11 cellular contexts compared by ENCODE assay signal in the genomic region with DNA sequence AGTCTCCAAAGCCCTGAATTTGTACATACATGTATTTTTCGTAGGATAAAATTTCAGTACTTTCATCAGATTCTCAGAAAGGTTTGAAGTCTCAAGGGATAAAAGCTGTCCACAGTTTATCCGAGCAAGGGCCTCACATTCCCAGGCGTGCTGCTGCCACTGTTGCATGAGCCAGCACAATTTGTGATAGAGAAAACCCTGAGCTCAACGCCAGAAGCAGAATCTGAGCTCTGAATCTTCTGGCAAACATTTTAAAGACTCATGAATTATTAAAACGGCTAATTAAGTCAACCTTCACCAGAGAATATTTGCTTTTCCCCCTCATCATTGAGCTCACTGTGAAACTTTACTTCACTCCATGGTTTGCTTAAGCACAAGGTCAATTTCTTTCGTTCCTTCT. TPM values are rescaled to one million over a fixed set of nuclear protein-coding genes. Genes with fewer than 3 reads are reported as not detected.
DNase-seq lines count a peak whose midpoint lies in the region; ATAC-seq, FAIRE-seq and TF ChIP-seq lines count a peak whose summit lies in the region.
"Had no signal": no experiment of that assay in that cellular context is flagged by ENCODE, and none has a peak within 500 bp of the region (broad histone marks: within the 10 kb centered on the region; RNA-seq: fewer than 3 reads in every experiment).

No MANE protein-coding gene starts in this region.

- TF ChIP-seq CTCF in astrocyte of the spinal cord (IDR thresholded peaks at IDR 0.05; ENCODE audit: low read depth, low read length) (no peak), keratinocyte (optimal IDR thresholded peaks at IDR 0.05 in 1 of 3, IDR thresholded peaks at IDR 0.05 in 1 of 3, conservative IDR thresholded peaks at IDR 0.05 in 1 of 3; ENCODE audit: extremely low read depth in 1 of 3, insufficient read depth in 2 of 3, low read length in 3 of 3) (no peak)

- H3K36me3 ChIP-seq in keratinocyte (ENCODE audit: control insufficient read depth in 2 of 2, extremely low read depth in 1 of 2, insufficient read depth in 2 of 2, low read length in 2 of 2) (no peaks in the 10 kb centered on the region), skeletal muscle satellite cell (ENCODE audit: insufficient read depth, low read length) (no peaks in the 10 kb centered on the region)
- no peaks in the 10 kb centered on the region for H3K36me3 ChIP-seq in effector memory CD4-positive, alpha-beta T cell (ENCODE audit: control insufficient read depth, insufficient read depth, low read length)
- H3K36me3 ChIP-seq: colonic mucosa, SJSA1 had no signal

- peak overlapping the region; percentile 33 for H3K4me2 ChIP-seq in keratinocyte (ENCODE audit: control insufficient read depth, extremely low read depth, insufficient read depth, low read depth, low read length)
- peak overlapping the region; percentile 61 for H3K4me2 ChIP-seq in skeletal muscle satellite cell (ENCODE audit: low read length)

- H3K27ac ChIP-seq in keratinocyte (ENCODE audit: control insufficient read depth, insufficient read depth, low read length) = no peak overlapping the region
- no peak overlapping the region for H3K27ac ChIP-seq in effector memory CD4-positive, alpha-beta T cell (ENCODE audit: insufficient read depth, low read length, poor library complexity, severe bottlenecking)
- H3K27ac ChIP-seq: colonic mucosa had no signal

- no peak overlapping the region for H2AFZ ChIP-seq in keratinocyte (ENCODE audit: control insufficient read depth, low read length)

- in situ Hi-C loops in astrocyte of the spinal cord (cut with HindIII; ENCODE audit: low sequenced_read_pairs) = no loop called here

- FAIRE-seq in keratinocyte (lab: Jason Lieb, UNC) = no peak

- dilution Hi-C loops in keratinocyte (cut with MboI; ENCODE audit: extremely low pct_ligation_motif_present, low sequenced_read_pairs) = no loop called here

- H4K20me1 ChIP-seq in keratinocyte (ENCODE audit: control insufficient read depth, extremely low read depth, insufficient read depth, low read length) = no peaks in the 10 kb centered on the region

- H3K4me1 ChIP-seq in keratinocyte (ENCODE audit: control insufficient read depth, extremely low read depth, insufficient read depth, low read length) = peaks cover 39% of the 10 kb centered on the region
- H3K4me1 ChIP-seq in skeletal muscle satellite cell (ENCODE audit: control insufficient read depth, insufficient read depth, low read length) = peaks cover 69% of the 10 kb centered on the region
- H3K4me1 ChIP-seq in effector memory CD4-positive, alpha-beta T cell (ENCODE audit: control insufficient read depth, insufficient read depth, low read length, poor library complexity, severe bottlenecking) = no peaks in the 10 kb centered on the region

- H3K4me3 ChIP-seq in astrocyte of the spinal cord (ENCODE audit: low read depth, low read length) (no peak overlapping the region), keratinocyte (ENCODE audit: control insufficient read depth in 2 of 3, extremely low read depth in 1 of 3, insufficient read depth in 2 of 3, low read depth in 1 of 3, low read length in 3 of 3) (no peak overlapping the region), skeletal muscle satellite cell (ENCODE audit: low read length) (no peak overlapping the region)
- H3K4me3 ChIP-seq in effector memory CD4-positive, alpha-beta T cell (ENCODE audit: insufficient read depth, low read depth, low read length, poor library complexity, severe bottlenecking) = no peak overlapping the region
- H3K4me3 ChIP-seq: colonic mucosa, SJSA1 had no signal

- no peaks in the 10 kb centered on the region for H3K27me3 ChIP-seq in keratinocyte (ENCODE audit: control insufficient read depth, extremely low read depth, insufficient read depth, low read length)
- H3K27me3 ChIP-seq in skeletal muscle satellite cell (ENCODE audit: control insufficient read depth, insufficient read depth, low read length) = no peaks in the 10 kb centered on the region
- no peaks in the 10 kb centered on the region for H3K27me3 ChIP-seq in effector memory CD4-positive, alpha-beta T cell (replicated peaks; ENCODE audit: control insufficient read depth, insufficient read depth, low read length, poor library complexity, severe bottlenecking)
- H3K27me3 ChIP-seq: colonic mucosa, SJSA1 had no signal

- peak; percentile 27 for DNase-seq in NCI-H2227 treated with DMSO at 0.1 percent for 48 hours (lab: John Stamatoyannopoulos, UW)
- DNase-seq in NCI-H2227 (lab: John Stamatoyannopoulos, UW; ENCODE audit: unreplicated experiment) = no peak
- peak; percentile 43 for DNase-seq in astrocyte of the spinal cord (ENCODE audit: low read depth, low spot score)
- DNase-seq in keratinocyte (ENCODE audit: low read depth, low spot score) = no peak
- DNase-seq in activated CD8-positive, alpha-beta memory T cell treated with anti-CD3 and anti-CD28 coated beads, Interleukin-2, amount 50 U/mL, for 4 hours = no peak
- no peak for DNase-seq in effector memory CD4-positive, alpha-beta T cell
- DNase-seq: 8988T, colonic mucosa had no signal

- H3K9me3 ChIP-seq in keratinocyte (ENCODE audit: control insufficient read depth, low read depth, low read length) = no peaks in the 10 kb centered on the region
- no peaks in the 10 kb centered on the region for H3K9me3 ChIP-seq in skeletal muscle satellite cell (replicated peaks; ENCODE audit: low read length)
- no peaks in the 10 kb centered on the region for H3K9me3 ChIP-seq in effector memory CD4-positive, alpha-beta T cell (ENCODE audit: control insufficient read depth, low read length)
- H3K9me3 ChIP-seq: colonic mucosa, SJSA1 had no signal

- no peak for ATAC-seq in HG02759 (IDR thresholded peaks at IDR 0.05; ENCODE audit: unreplicated experiment)

- H3K79me2 ChIP-seq in keratinocyte (ENCODE audit: control insufficient read depth, insufficient read depth, low read length) = no peaks in the 10 kb centered on the region

- H3K9ac ChIP-seq in keratinocyte (ENCODE audit: control insufficient read depth, extremely low read depth, insufficient read depth, low read length) (no peak overlapping the region), skeletal muscle satellite cell (ENCODE audit: low read depth, low read length) (peak overlapping the region; percentile 34)

- H3K9me1 ChIP-seq in keratinocyte (ENCODE audit: control insufficient read depth, extremely low read depth, insufficient read depth, low read length) = no peaks in the 10 kb centered on the region

RNA-seq across cellular contexts. Expression of gene CALM2, which starts 17.3 kb away (rescaled TPM):
- 363 to 762 TPM (median 668 TPM) in 3 replicates for polyA plus RNA-seq in keratinocyte
- 1,423 TPM for polyA plus RNA-seq in keratinocyte (2011; ENCODE audit: low read depth)
- polyA plus RNA-seq in keratinocyte (2011; cell fraction: cytosol; rRNA removed) = 571 and 866 TPM in 2 replicates
- polyA plus RNA-seq in keratinocyte (2011; cell fraction: nucleus; rRNA removed) = 235 and 430 TPM in 2 replicates
- 468 and 705 TPM in 2 replicates for polyA plus RNA-seq in keratinocyte (2012; ENCODE audit: low replicate concordance)
- polyA minus RNA-seq in keratinocyte = 31.4 to 266 TPM (median 101 TPM) in 3 replicates
- polyA minus RNA-seq in keratinocyte (2011; cell fraction: cytosol; rRNA and poly(A)+ RNA removed) = 158 TPM
- 48.5 and 107 TPM in 2 replicates for polyA minus RNA-seq in keratinocyte (2011; cell fraction: nucleus; rRNA and poly(A)+ RNA removed)
- 520 and 573 TPM in 2 replicates for total RNA-seq in skeletal muscle satellite cell (2012; rRNA removed)

RNA-seq across cellular contexts. Expression of gene STPG4, which starts 38.5 kb away (rescaled TPM):
- polyA plus RNA-seq in keratinocyte = 0.26 TPM in 1 of 3 replicates, not detected in the others
- polyA plus RNA-seq in keratinocyte (2011; ENCODE audit: low read depth) = not detected
- not detected in 2 replicates for polyA plus RNA-seq in keratinocyte (2011; cell fraction: cytosol; rRNA removed)
- 0.24 and 0.27 TPM in 2 replicates for polyA plus RNA-seq in keratinocyte (2011; cell fraction: nucleus; rRNA removed)
- 0.28 TPM in 1 of 2 replicates, not detected in the other for polyA plus RNA-seq in keratinocyte (2012; ENCODE audit: low replicate concordance)
- 0.46 TPM in 1 of 3 replicates, not detected in the others for polyA minus RNA-seq in keratinocyte
- not detected for polyA minus RNA-seq in keratinocyte (2011; cell fraction: cytosol; rRNA and poly(A)+ RNA removed)
- 0.39 TPM in 1 of 2 replicates, not detected in the other for polyA minus RNA-seq in keratinocyte (2011; cell fraction: nucleus; rRNA and poly(A)+ RNA removed)
- total RNA-seq in skeletal muscle satellite cell (2012; rRNA removed) = 0.25 TPM in 1 of 2 replicates, not detected in the other
- total RNA-seq: SJSA1 had no signal

Comparison
In these comparisons a context has a peak if more than half of its experiments do, and no peak if none do; other contexts are left out.
1. DNase-seq: peak in NCI-H2227 treated with DMSO at 0.1 percent for 48 hours (single experiment) and astrocyte of the spinal cord (single experiment); none in NCI-H2227 (single experiment), keratinocyte (single experiment), activated CD8-positive, alpha-beta memory T cell treated with anti-CD3 and anti-CD28 coated beads, Interleukin-2, amount 50 U/mL, for 4 hours (single experiment) and effector memory CD4-positive, alpha-beta T cell (0 of 3).